ENCODE assay signal across 8 cellular contexts in the genomic region with DNA sequence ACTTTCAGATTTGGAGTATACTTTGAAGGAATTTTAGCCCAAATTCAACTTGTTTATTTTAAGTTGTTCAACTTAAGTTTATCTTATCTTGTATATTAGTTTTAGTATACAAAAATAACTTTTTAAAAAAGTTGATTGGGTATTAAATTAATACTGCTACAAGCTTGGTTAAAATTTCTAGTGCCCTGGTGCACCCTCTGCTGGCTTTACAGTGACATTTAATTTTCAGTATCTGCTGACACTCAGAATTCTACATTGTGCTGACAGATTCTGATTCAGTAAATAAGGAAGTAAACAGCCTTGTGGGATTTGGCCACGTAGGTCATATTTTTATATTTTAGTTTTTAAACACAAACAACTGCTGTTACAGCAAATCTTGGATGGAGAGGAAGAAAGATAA. TPM values are rescaled to one million over a fixed set of nuclear protein-coding genes. Genes with fewer than 3 reads are reported as not detected.
DNase-seq lines count a peak whose midpoint lies in the region; ATAC-seq and TF ChIP-seq lines count a peak whose summit lies in the region.

No MANE protein-coding gene starts in this region.

- no peak overlapping the region for H3K4me2 ChIP-seq in HCT116 (ENCODE audit: low read length)

- H3K36me3 Mint-ChIP-seq in effector memory CD8-positive, alpha-beta T cell (ENCODE audit: insufficient read depth): no peaks in the 10 kb centered on the region

- H3K4me1 ChIP-seq in BE2C: no peaks in the 10 kb centered on the region; the same call in 1 of the 2 replicates
- H3K4me1 ChIP-seq in HCT116 (ENCODE audit: control insufficient read depth in 1 of 2, insufficient read depth in 2 of 2, low read length in 2 of 2): peaks cover 0 to 3% of the 10 kb centered on the region in 2 experiments; a peak in 1 of 4 replicates
- no peaks in the 10 kb centered on the region for H3K4me1 ChIP-seq in thoracic aorta (ENCODE audit: control insufficient read depth in 1 of 2, low read depth in 2 of 2)

- H3K4me3 ChIP-seq in BE2C (ENCODE audit: low read depth, low read length): no peak overlapping the region
- H3K4me3 ChIP-seq in HCT116 (replicated peaks in 1 of 2; ENCODE audit: low read depth in 1 of 2, low read length in 2 of 2): no peak overlapping the region
- no peak overlapping the region for H3K4me3 ChIP-seq in foreskin fibroblast (ENCODE audit: low read depth in 1 of 2, low read length in 2 of 2)
- H3K4me3 ChIP-seq in thoracic aorta: no peak overlapping the region

- peak; percentile 9 for DNase-seq in BE2C
- no peak for DNase-seq in HCT116 (ENCODE audit: low read depth, low spot score)
- peak; percentile 41 for DNase-seq in SW480 (ENCODE audit: low spot score)
- peak in 1 of 2 donors; percentile 13 for DNase-seq in foreskin fibroblast
- no peak for DNase-seq in thoracic aorta (ENCODE audit: low spot score)
- no peak for DNase-seq in effector memory CD8-positive, alpha-beta T cell

- intact Hi-C loops in HCT116 (cut with micrococcal nuclease): loop anchor here (1.0 to 10.0 kb wide), 5 partner anchors 81 to 794 kb away; partner anchors contain the start of gene EFNB1

- H3K4me1 Mint-ChIP-seq in effector memory CD8-positive, alpha-beta T cell (ENCODE audit: low read depth in 2 of 2): peaks cover 0 to 6% of the 10 kb centered on the region in 2 donors

- H3K36me3 ChIP-seq in BE2C: no peaks in the 10 kb centered on the region
- no peaks in the 10 kb centered on the region for H3K36me3 ChIP-seq in HCT116 (ENCODE audit: control insufficient read depth in 1 of 2, insufficient read depth in 2 of 2, low read length in 2 of 2)
- no peaks in the 10 kb centered on the region for H3K36me3 ChIP-seq in thoracic aorta

- no peaks in the 10 kb centered on the region for H3K79me2 ChIP-seq in HCT116 (ENCODE audit: insufficient read depth, low read length)

- no peaks in the 10 kb centered on the region for H4K20me1 ChIP-seq in HCT116 (ENCODE audit: insufficient read depth)

- no peaks in the 10 kb centered on the region for H3K9me2 ChIP-seq in HCT116 (ENCODE audit: insufficient read depth)

- TF ChIP-seq CTCF in BE2C (IDR thresholded peaks at IDR 0.05; ENCODE audit: low read depth, low read length): peak; percentile 51
- TF ChIP-seq CTCF in HCT116 (IDR thresholded peaks at IDR 0.05 in 2 of 3, conservative IDR thresholded peaks at IDR 0.05 in 1 of 3; ENCODE audit: borderline replicate concordance in 1 of 3, insufficient read depth in 1 of 3, low read depth in 2 of 3, low read length in 2 of 3): peak; percentile 26 to 39 (median 36); a peak in 4 of 6 replicates
- peak; percentile 5 for TF ChIP-seq CTCF in foreskin fibroblast (IDR thresholded peaks at IDR 0.05; ENCODE audit: low read depth, low read length)
- TF ChIP-seq CTCF in thoracic aorta (IDR thresholded peaks at IDR 0.05): peak; percentile 33

- H3K4me3 Mint-ChIP-seq in effector memory CD8-positive, alpha-beta T cell: peak overlapping the region in 1 of 2 donors; percentile 62

- no peaks in the 10 kb centered on the region for H3K9me3 Mint-ChIP-seq in effector memory CD8-positive, alpha-beta T cell

- peak; percentile 60 for TF ChIP-seq RAD21 in HCT116 (IDR thresholded peaks at IDR 0.05; ENCODE audit: low read depth)

- TF ChIP-seq POLR2A in HCT116 (IDR thresholded peaks at IDR 0.05; ENCODE audit: borderline replicate concordance, extremely low read depth, insufficient read depth, insufficient read length): no peak

- H3K9me3 ChIP-seq in BE2C (no peaks in the 10 kb centered on the region), HCT116 (ENCODE audit: control insufficient read depth in 1 of 2, insufficient read depth in 1 of 2, low read depth in 1 of 2, low read length in 2 of 2) (no peaks in the 10 kb centered on the region), thoracic aorta (no peaks in the 10 kb centered on the region)

- BruUV-seq in HCT116 (replicated peaks; lab: Mats Ljungman, UMichigan): no TSS peak

- H3K9ac ChIP-seq in HCT116 (ENCODE audit: low read length): no peak overlapping the region

- H3K27ac Mint-ChIP-seq in effector memory CD8-positive, alpha-beta T cell: peak overlapping the region in 1 of 2 donors; percentile 60

- CTCF ChIA-PET in HCT116 (lab: Charles Lee): interaction anchor here (0.6 to 2.8 kb wide), 9 partner anchors 10 to 515 kb away, joined by 3 to 13 read pairs (median 3); partner anchors contain the start of gene IGBP1

- no peak overlapping the region for H3K27ac ChIP-seq in HCT116 (ENCODE audit: low read depth, low read length)
- no peak overlapping the region for H3K27ac ChIP-seq in thoracic aorta

- POLR2A ChIA-PET in HCT116 (lab: Charles Lee): no interaction called here

- H2AFZ ChIP-seq in HCT116 (ENCODE audit: low read depth, low read length, poor library complexity, severe bottlenecking): no peak overlapping the region

- RAD21 ChIA-PET in HCT116 (lab: Charles Lee; ENCODE audit: low non-redundant PET in 1 of 2, low total read pairs in 2 of 2, uncharacterized antibody in 2 of 2, unreplicated experiment in 2 of 2): interaction anchor here in 1 of 2 experiments (1.4 kb wide), 1 partner anchor 81 kb away, joined by 7 read pairs; no protein-coding TSS in a partner anchor

- no peak for ATAC-seq in HCT116
- ATAC-seq in thoracic aorta (ENCODE audit: insufficient number of reproducible peaks, low FRiP score, low read depth): no peak
- no peak for ATAC-seq in HG03432 (IDR thresholded peaks at IDR 0.05; ENCODE audit: unreplicated experiment)
- ATAC-seq in HG02885 (IDR thresholded peaks at IDR 0.05; ENCODE audit: poor library complexity, unreplicated experiment): no peak
- no peak for ATAC-seq in effector memory CD8-positive, alpha-beta T cell (replicated peaks)

- peaks cover 0 to 9% of the 10 kb centered on the region in 2 donors for H3K27me3 Mint-ChIP-seq in effector memory CD8-positive, alpha-beta T cell

- H3K27me3 ChIP-seq in BE2C (peaks cover 10% of the 10 kb centered on the region), HCT116 (ENCODE audit: insufficient read depth, low read length) (no peaks in the 10 kb centered on the region), thoracic aorta (replicated peaks; ENCODE audit: insufficient read depth) (no peaks in the 10 kb centered on the region)

TF ChIP-seq in HCT116, 20 proteins besides CTCF, POLR2A, EP300 and RAD21 (continues in another document):
- TF ChIP-seq, protein P1, sequence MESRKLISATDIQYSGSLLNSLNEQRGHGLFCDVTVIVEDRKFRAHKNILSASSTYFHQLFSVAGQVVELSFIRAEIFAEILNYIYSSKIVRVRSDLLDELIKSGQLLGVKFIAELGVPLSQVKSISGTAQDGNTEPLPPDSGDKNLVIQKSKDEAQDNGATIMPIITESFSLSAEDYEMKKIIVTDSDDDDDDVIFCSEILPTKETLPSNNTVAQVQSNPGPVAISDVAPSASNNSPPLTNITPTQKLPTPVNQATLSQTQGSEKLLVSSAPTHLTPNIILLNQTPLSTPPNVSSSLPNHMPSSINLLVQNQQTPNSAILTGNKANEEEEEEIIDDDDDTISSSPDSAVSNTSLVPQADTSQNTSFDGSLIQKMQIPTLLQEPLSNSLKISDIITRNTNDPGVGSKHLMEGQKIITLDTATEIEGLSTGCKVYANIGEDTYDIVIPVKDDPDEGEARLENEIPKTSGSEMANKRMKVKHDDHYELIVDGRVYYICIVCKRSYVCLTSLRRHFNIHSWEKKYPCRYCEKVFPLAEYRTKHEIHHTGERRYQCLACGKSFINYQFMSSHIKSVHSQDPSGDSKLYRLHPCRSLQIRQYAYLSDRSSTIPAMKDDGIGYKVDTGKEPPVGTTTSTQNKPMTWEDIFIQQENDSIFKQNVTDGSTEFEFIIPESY (IDR thresholded peaks at IDR 0.05; ENCODE audit: extremely low read depth, insufficient replicate concordance, low read length): no peak
- no peak for TF ChIP-seq ELF1 (IDR thresholded peaks at IDR 0.05; ENCODE audit: borderline replicate concordance, low read depth)
- TF ChIP-seq, protein P2, sequence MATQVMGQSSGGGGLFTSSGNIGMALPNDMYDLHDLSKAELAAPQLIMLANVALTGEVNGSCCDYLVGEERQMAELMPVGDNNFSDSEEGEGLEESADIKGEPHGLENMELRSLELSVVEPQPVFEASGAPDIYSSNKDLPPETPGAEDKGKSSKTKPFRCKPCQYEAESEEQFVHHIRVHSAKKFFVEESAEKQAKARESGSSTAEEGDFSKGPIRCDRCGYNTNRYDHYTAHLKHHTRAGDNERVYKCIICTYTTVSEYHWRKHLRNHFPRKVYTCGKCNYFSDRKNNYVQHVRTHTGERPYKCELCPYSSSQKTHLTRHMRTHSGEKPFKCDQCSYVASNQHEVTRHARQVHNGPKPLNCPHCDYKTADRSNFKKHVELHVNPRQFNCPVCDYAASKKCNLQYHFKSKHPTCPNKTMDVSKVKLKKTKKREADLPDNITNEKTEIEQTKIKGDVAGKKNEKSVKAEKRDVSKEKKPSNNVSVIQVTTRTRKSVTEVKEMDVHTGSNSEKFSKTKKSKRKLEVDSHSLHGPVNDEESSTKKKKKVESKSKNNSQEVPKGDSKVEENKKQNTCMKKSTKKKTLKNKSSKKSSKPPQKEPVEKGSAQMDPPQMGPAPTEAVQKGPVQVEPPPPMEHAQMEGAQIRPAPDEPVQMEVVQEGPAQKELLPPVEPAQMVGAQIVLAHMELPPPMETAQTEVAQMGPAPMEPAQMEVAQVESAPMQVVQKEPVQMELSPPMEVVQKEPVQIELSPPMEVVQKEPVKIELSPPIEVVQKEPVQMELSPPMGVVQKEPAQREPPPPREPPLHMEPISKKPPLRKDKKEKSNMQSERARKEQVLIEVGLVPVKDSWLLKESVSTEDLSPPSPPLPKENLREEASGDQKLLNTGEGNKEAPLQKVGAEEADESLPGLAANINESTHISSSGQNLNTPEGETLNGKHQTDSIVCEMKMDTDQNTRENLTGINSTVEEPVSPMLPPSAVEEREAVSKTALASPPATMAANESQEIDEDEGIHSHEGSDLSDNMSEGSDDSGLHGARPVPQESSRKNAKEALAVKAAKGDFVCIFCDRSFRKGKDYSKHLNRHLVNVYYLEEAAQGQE (IDR thresholded peaks at IDR 0.05; ENCODE audit: low read depth): no peak
- TF ChIP-seq YY1 (IDR thresholded peaks at IDR 0.05; ENCODE audit: extremely low read depth, insufficient replicate concordance, low read depth, low read length): no peak
- TF ChIP-seq TCF7L2 (IDR thresholded peaks at IDR 0.05; ENCODE audit: borderline replicate concordance, extremely low read depth, insufficient read depth, insufficient read length): no peak
- no peak for TF ChIP-seq CEBPB (IDR thresholded peaks at IDR 0.05; ENCODE audit: low read depth)
- no peak for TF ChIP-seq EZH2phosphoT487 (IDR thresholded peaks at IDR 0.05; ENCODE audit: borderline replicate concordance)
- TF ChIP-seq POLR2AphosphoS5 (IDR thresholded peaks at IDR 0.05; ENCODE audit: low read depth, low read length): no peak
- no peak for TF ChIP-seq CBX3 (IDR thresholded peaks at IDR 0.05; ENCODE audit: low read depth)
- TF ChIP-seq JUND (IDR thresholded peaks at IDR 0.05): no peak
- TF ChIP-seq ZNF274 (IDR thresholded peaks at IDR 0.05; ENCODE audit: low read depth, low read length): no peak
- no peak for TF ChIP-seq SRF (IDR thresholded peaks at IDR 0.05; ENCODE audit: low read depth)

RNA-seq across cellular contexts. Expression of gene EDA, which starts 2.9 kb away (rescaled TPM):
- polyA plus RNA-seq in BE2C (2012; ENCODE audit: insufficient read depth, insufficient read length, low read depth): not detected
- total RNA-seq in HCT116 (2021; ENCODE audit: unreplicated experiment) (5.2 TPM), thoracic aorta (1 to 10 TPM; 2.0 to 6.1 TPM)
- 3.9 and 4.1 TPM in 2 replicates for polyA plus RNA-seq in HCT116 (2012)

Comparison
In these comparisons a context has a peak if more than half of its experiments do, and no peak if none do; other contexts are left out.
1. DNase-seq: peak in BE2C (single experiment) and SW480 (single experiment); none in HCT116 (single experiment), thoracic aorta (single experiment) and effector memory CD8-positive, alpha-beta T cell (0 of 3).
2. Peak in every context shown above with its lines, with median percentiles within 50 percentile points of each other: CTCF ChIP-seq.